18 cellular contexts compared by ENCODE assay signal in the genomic region with DNA sequence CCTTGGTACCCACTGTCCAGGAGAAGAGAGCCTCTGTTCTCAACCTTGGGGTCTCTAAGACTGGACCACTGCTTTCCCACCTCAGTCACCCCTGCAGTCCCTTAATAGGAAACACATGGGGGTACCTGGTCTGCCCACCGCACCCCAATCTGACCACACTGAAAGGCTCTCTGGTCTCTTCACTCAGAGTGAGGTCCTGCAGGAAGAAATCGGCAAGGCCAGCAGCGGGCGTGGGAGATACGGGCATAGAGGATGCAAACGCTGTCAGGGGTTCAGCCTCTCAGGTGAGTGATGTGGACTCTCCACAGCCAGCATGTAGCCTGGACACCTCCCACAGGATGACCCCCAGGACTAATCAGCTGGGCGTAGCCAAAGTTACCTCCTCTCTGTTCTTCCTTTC. TPM values are rescaled to one million over a fixed set of nuclear protein-coding genes. Genes with fewer than 3 reads are reported as not detected.
A peak's percentile ranks its signal among the peaks of the same experiment; 100 is the strongest.
DNase-seq lines count a peak whose midpoint lies in the region; ATAC-seq and TF ChIP-seq lines count a peak whose summit lies in the region.
"Had no signal": no experiment of that assay in that cellular context is flagged by ENCODE, and none has a peak within 500 bp of the region (broad histone marks: within the 10 kb centered on the region; RNA-seq: fewer than 3 reads in every experiment).

No MANE protein-coding gene starts in this region.

- no peak overlapping the region for H3K4me3 ChIP-seq in left ventricle myocardium inferior
- no peak overlapping the region for H3K4me3 ChIP-seq in colonic mucosa

- TF ChIP-seq CTCF in left ventricle myocardium inferior (IDR thresholded peaks at IDR 0.05; ENCODE audit: borderline replicate concordance) = no peak
- no peak for TF ChIP-seq CTCF in type B pancreatic cell (conservative IDR thresholded peaks at IDR 0.05)
- no peak for TF ChIP-seq CTCF in colonic mucosa (IDR thresholded peaks at IDR 0.05)

- POLR2A ChIA-PET in naive thymus-derived CD8-positive, alpha-beta T cell (lab: Charles Lee) = interaction anchor here (0.6 to 1.1 kb wide), 2 partner anchors 16 to 18 kb away, joined by 3 read pairs; no protein-coding TSS in a partner anchor

- H3K27ac ChIP-seq in left ventricle myocardium inferior (replicated peaks) = peak overlapping the region; percentile 61
- H3K27ac ChIP-seq in colonic mucosa = no peak overlapping the region

- ATAC-seq in naive thymus-derived CD8-positive, alpha-beta T cell = no peak
- no peak for ATAC-seq in HG03378 (IDR thresholded peaks at IDR 0.05; ENCODE audit: unreplicated experiment)

- peaks cover 2% of the 10 kb centered on the region for H3K36me3 Mint-ChIP-seq in activated naive CD8-positive, alpha-beta T cell treated with anti-CD3 and anti-CD28 coated beads for 36 hours
- no peaks in the 10 kb centered on the region for H3K36me3 Mint-ChIP-seq in naive thymus-derived CD8-positive, alpha-beta T cell
- no peaks in the 10 kb centered on the region for H3K36me3 Mint-ChIP-seq in type B pancreatic cell

- H3K9me3 Mint-ChIP-seq in activated naive CD8-positive, alpha-beta T cell treated with anti-CD3 and anti-CD28 coated beads for 36 hours = no peaks in the 10 kb centered on the region
- no peaks in the 10 kb centered on the region for H3K9me3 Mint-ChIP-seq in naive thymus-derived CD8-positive, alpha-beta T cell
- H3K9me3 Mint-ChIP-seq in type B pancreatic cell = no peaks in the 10 kb centered on the region
- H3K9me3 Mint-ChIP-seq: T-helper 1 cell treated with Interleukin-12 subunit alpha and Interleukin-12 subunit beta and Interleukin-4 antibody, amounts not matched to agents 30 μg/mL and 1 μg/mL, for 36 hours had no signal

- peaks cover 72% of the 10 kb centered on the region for H3K4me1 Mint-ChIP-seq in activated naive CD8-positive, alpha-beta T cell treated with anti-CD3 and anti-CD28 coated beads for 36 hours
- peaks cover 51 to 93% (median 86%) of the 10 kb centered on the region in 4 donors for H3K4me1 Mint-ChIP-seq in naive thymus-derived CD8-positive, alpha-beta T cell
- peaks cover 4% of the 10 kb centered on the region for H3K4me1 Mint-ChIP-seq in type B pancreatic cell (ENCODE audit: unreplicated experiment)

- intact Hi-C loops in left ventricle myocardium inferior (cut with micrococcal nuclease) (no loop called here), cardiac septum (cut with DNase I) (no loop called here), colonic mucosa (cut with DNase I) (no loop called here)

- peaks cover 34% of the 10 kb centered on the region for H3K4me1 ChIP-seq in left ventricle myocardium inferior
- H3K4me1 ChIP-seq in colonic mucosa = no peaks in the 10 kb centered on the region
- H3K4me1 ChIP-seq: ascending aorta had no signal

- peak overlapping the region; percentile 21 for H3K27ac Mint-ChIP-seq in activated naive CD8-positive, alpha-beta T cell treated with anti-CD3 and anti-CD28 coated beads for 36 hours
- H3K27ac Mint-ChIP-seq in naive thymus-derived CD8-positive, alpha-beta T cell = peak overlapping the region; percentile 91 to 97 (median 94)
- H3K27ac Mint-ChIP-seq in type B pancreatic cell = peak overlapping the region; percentile 38
- H3K27ac Mint-ChIP-seq: T-helper 1 cell treated with Interleukin-12 subunit alpha and Interleukin-12 subunit beta and Interleukin-4 antibody, amounts not matched to agents 30 μg/mL and 1 μg/mL, for 36 hours had no signal

- H3K36me3 ChIP-seq in left ventricle myocardium inferior (no peaks in the 10 kb centered on the region), colonic mucosa (no peaks in the 10 kb centered on the region)
- H3K36me3 ChIP-seq: ascending aorta, stomach had no signal

- DNase-seq in left ventricle myocardium inferior (no peak), cardiac septum (ENCODE audit: low spot score) (no peak), type B pancreatic cell (ENCODE audit: extremely low spot score, unreplicated experiment) (no peak), colonic mucosa (no peak), medulla oblongata (ENCODE audit: extremely low spot score) (no peak)
- no peak for DNase-seq in activated naive CD8-positive, alpha-beta T cell treated with anti-CD3 and anti-CD28 coated beads for 36 hours
- no peak for DNase-seq in naive thymus-derived CD8-positive, alpha-beta T cell
- DNase-seq: cortex of kidney; erythroblast; H7; NCI-H2107; NCI-H774; stimulated activated CD4-positive, alpha-beta T cell treated with anti-CD3 and anti-CD28 coated beads, Interleukin-12 subunit alpha, Interleukin-12 subunit beta, amount 100 ng/mL, for 4 hours; stomach had no signal

- no peak overlapping the region for H3K9ac ChIP-seq in colonic mucosa (ENCODE audit: low read depth in 2 of 2, low read length in 2 of 2)

- H3K4me3 Mint-ChIP-seq in activated naive CD8-positive, alpha-beta T cell treated with anti-CD3 and anti-CD28 coated beads for 36 hours = no peak overlapping the region
- peak overlapping the region; percentile 13 to 77 (median 70) for H3K4me3 Mint-ChIP-seq in naive thymus-derived CD8-positive, alpha-beta T cell
- no peak overlapping the region for H3K4me3 Mint-ChIP-seq in type B pancreatic cell
- H3K4me3 Mint-ChIP-seq: T-helper 1 cell treated with Interleukin-12 subunit alpha and Interleukin-12 subunit beta and Interleukin-4 antibody, amounts not matched to agents 30 μg/mL and 1 μg/mL, for 36 hours had no signal

- H3K27me3 ChIP-seq in left ventricle myocardium inferior (ENCODE audit: low read depth) = peaks cover 84% of the 10 kb centered on the region
- no peaks in the 10 kb centered on the region for H3K27me3 ChIP-seq in colonic mucosa
- H3K27me3 ChIP-seq: ascending aorta had no signal

- H3K27me3 Mint-ChIP-seq in activated naive CD8-positive, alpha-beta T cell treated with anti-CD3 and anti-CD28 coated beads for 36 hours = no peaks in the 10 kb centered on the region
- H3K27me3 Mint-ChIP-seq in naive thymus-derived CD8-positive, alpha-beta T cell = no peaks in the 10 kb centered on the region
- peaks cover 15% of the 10 kb centered on the region for H3K27me3 Mint-ChIP-seq in type B pancreatic cell

- H3K9me3 ChIP-seq in left ventricle myocardium inferior (replicated peaks) (no peaks in the 10 kb centered on the region), colonic mucosa (no peaks in the 10 kb centered on the region)
- H3K9me3 ChIP-seq: ascending aorta, stomach had no signal

RNA-seq across cellular contexts. Expression of a gene that starts 3.5 kb away (rescaled TPM):
- total RNA-seq in left ventricle myocardium inferior = 1.7 TPM
- 1.4 TPM for total RNA-seq in cardiac septum
- 1 to 10 TPM; 1.3 to 1.6 TPM for total RNA-seq in activated naive CD8-positive, alpha-beta T cell treated with anti-CD3 and anti-CD28 coated beads for 36 hours
- total RNA-seq in naive thymus-derived CD8-positive, alpha-beta T cell = 1 to 10 TPM; 1.3 to 2.4 TPM
- 1 to 10 TPM in 1 of 3 donors, under 1 TPM in 2; 0.32 to 1.5 (median 0.83) TPM for polyA plus RNA-seq in naive thymus-derived CD8-positive, alpha-beta T cell
- total RNA-seq in type B pancreatic cell (ENCODE audit: low replicate concordance) = not detected in 2 replicates
- 1 to 10 TPM in 1 of 2 donors, under 1 TPM in 1; 0.86 to 1.7 TPM for total RNA-seq in colonic mucosa
- total RNA-seq: H7, osteocyte had no signal

RNA-seq across cellular contexts. Expression of a gene that starts 13.9 kb away (rescaled TPM):
- total RNA-seq in left ventricle myocardium inferior = 0.47 TPM
- total RNA-seq in cardiac septum = 0.70 TPM
- not detected for total RNA-seq in activated naive CD8-positive, alpha-beta T cell treated with anti-CD3 and anti-CD28 coated beads for 36 hours
- not detected for total RNA-seq in naive thymus-derived CD8-positive, alpha-beta T cell
- polyA plus RNA-seq in naive thymus-derived CD8-positive, alpha-beta T cell = under 1 TPM in 1 of 3 donors, not detected in 2; 0.68 TPM
- not detected in 2 replicates for total RNA-seq in type B pancreatic cell (ENCODE audit: low replicate concordance)
- total RNA-seq in colonic mucosa = 1 to 10 TPM in 1 of 2 donors, under 1 TPM in 1; 0.35 to 1.0 TPM
- total RNA-seq: H7, osteocyte had no signal

RNA-seq across cellular contexts. Expression of a gene that starts 20.0 kb away (rescaled TPM):
- total RNA-seq in left ventricle myocardium inferior (4.4 TPM), cardiac septum (4.2 TPM), type B pancreatic cell (ENCODE audit: low replicate concordance) (8.4 and 9.3 TPM in 2 replicates), colonic mucosa (10 to 100 TPM in 1 of 2 donors, 1 to 10 TPM in 1; 6.1 to 11.8 TPM)
- 10 to 100 TPM; 10.9 to 11.4 TPM for total RNA-seq in activated naive CD8-positive, alpha-beta T cell treated with anti-CD3 and anti-CD28 coated beads for 36 hours
- total RNA-seq in naive thymus-derived CD8-positive, alpha-beta T cell = 10 to 100 TPM in 1 of 2 experiments, 1 to 10 TPM in 1; 10.0 to 10.3 TPM
- polyA plus RNA-seq in naive thymus-derived CD8-positive, alpha-beta T cell = 1 to 10 TPM; 2.4 to 9.3 (median 5.4) TPM

RNA-seq across cellular contexts. Expression of a gene that starts 45.5 kb away (rescaled TPM):
- total RNA-seq in left ventricle myocardium inferior = 1.6 TPM
- 0.32 TPM for total RNA-seq in cardiac septum
- total RNA-seq in activated naive CD8-positive, alpha-beta T cell treated with anti-CD3 and anti-CD28 coated beads for 36 hours = under 1 TPM; 0.30 to 0.31 TPM
- 1 to 10 TPM; 1.1 to 1.5 TPM for total RNA-seq in naive thymus-derived CD8-positive, alpha-beta T cell
- polyA plus RNA-seq in naive thymus-derived CD8-positive, alpha-beta T cell = not detected
- 0.29 and 0.43 TPM in 2 replicates for total RNA-seq in type B pancreatic cell (ENCODE audit: low replicate concordance)
- under 1 TPM in 1 of 2 donors, not detected in 1; 0.52 TPM for total RNA-seq in colonic mucosa
- total RNA-seq: ascending aorta, H7, osteocyte, stomach had no signal

Comparison
In these comparisons a context has a peak if more than half of its experiments do, and no peak if none do; other contexts are left out.
1. H3K27ac Mint-ChIP-seq: peak in every context shown above with its lines; median percentile 94 in naive thymus-derived CD8-positive, alpha-beta T cell; 38 in type B pancreatic cell; 21 in activated naive CD8-positive, alpha-beta T cell treated with anti-CD3 and anti-CD28 coated beads for 36 hours.
2. H3K4me3 Mint-ChIP-seq: peak in naive thymus-derived CD8-positive, alpha-beta T cell (10 of 10); none in activated naive CD8-positive, alpha-beta T cell treated with anti-CD3 and anti-CD28 coated beads for 36 hours (single experiment) and type B pancreatic cell (single experiment).